18 cellular contexts compared by ENCODE assay signal in genomic region chr16:49675417-49675816, GRCh38.
"Had no signal": no experiment of that assay in that cellular context is flagged by ENCODE, and none has a peak within 500 bp of the region (broad histone marks: within the 10 kb centered on the region; RNA-seq: fewer than 3 reads in every experiment).

No MANE protein-coding gene starts in this region.

- H3K4me3 Mint-ChIP-seq: activated naive CD4-positive, alpha-beta T cell treated with anti-CD3 and anti-CD28 coated beads, Interleukin-2, amount 10 ng/mL, durations not matched to agents 7 days and 5 days; activated T-cell treated with anti-CD3 and anti-CD28 coated beads, Interleukin-2, amount 50 U/mL, for 4 hours; natural killer cell; stimulated activated naive B cell treated with anti-CD40 and anti-IgM and Interleukin-4, amounts not matched to agents 10 μg/mL and 1 μg/mL and 100 μg/mL, for 72 hours; type B pancreatic cell had no signal

- ATAC-seq: activated T-cell treated with anti-CD3 and anti-CD28 coated beads, Interleukin-2, amount 50 U/mL, for 4 hours; left lung; stimulated activated naive B cell treated with anti-CD40 and anti-IgM and Interleukin-4, amounts not matched to agents 10 μg/mL and 1 μg/mL and 100 μg/mL, for 72 hours had no signal

- H3K36me3 Mint-ChIP-seq: activated naive CD4-positive, alpha-beta T cell treated with anti-CD3 and anti-CD28 coated beads, Interleukin-2, amount 10 ng/mL, durations not matched to agents 7 days and 5 days; natural killer cell; stimulated activated naive B cell treated with anti-CD40 and anti-IgM and Interleukin-4, amounts not matched to agents 10 μg/mL and 1 μg/mL and 100 μg/mL, for 72 hours had no signal

- H3K4me1 ChIP-seq: left lung, parathyroid adenoma had no signal

- H2AFZ ChIP-seq: hepatocyte, parathyroid adenoma had no signal

- H3K9me3 Mint-ChIP-seq: activated naive CD4-positive, alpha-beta T cell treated with anti-CD3 and anti-CD28 coated beads, Interleukin-2, amount 10 ng/mL, durations not matched to agents 7 days and 5 days; activated T-cell treated with anti-CD3 and anti-CD28 coated beads, Interleukin-2, amount 50 U/mL, for 4 hours; natural killer cell; type B pancreatic cell had no signal

- H3K27me3 Mint-ChIP-seq: activated naive CD4-positive, alpha-beta T cell treated with anti-CD3 and anti-CD28 coated beads, Interleukin-2, amount 10 ng/mL, durations not matched to agents 7 days and 5 days; stimulated activated naive B cell treated with anti-CD40 and anti-IgM and Interleukin-4, amounts not matched to agents 10 μg/mL and 1 μg/mL and 100 μg/mL, for 72 hours; type B pancreatic cell had no signal

- H3K27ac Mint-ChIP-seq: activated naive CD4-positive, alpha-beta T cell treated with anti-CD3 and anti-CD28 coated beads, Interleukin-2, amount 10 ng/mL, durations not matched to agents 7 days and 5 days; natural killer cell; stimulated activated naive B cell treated with anti-CD40 and anti-IgM and Interleukin-4, amounts not matched to agents 10 μg/mL and 1 μg/mL and 100 μg/mL, for 72 hours; type B pancreatic cell had no signal

- H3K79me2 ChIP-seq: hepatocyte, parathyroid adenoma had no signal

- H3K9ac ChIP-seq: parathyroid adenoma had no signal

- H3K27me3 ChIP-seq: hepatocyte, left lung had no signal

- H3K4me1 Mint-ChIP-seq: activated naive CD4-positive, alpha-beta T cell treated with anti-CD3 and anti-CD28 coated beads, Interleukin-2, amount 10 ng/mL, durations not matched to agents 7 days and 5 days; natural killer cell; stimulated activated naive B cell treated with anti-CD40 and anti-IgM and Interleukin-4, amounts not matched to agents 10 μg/mL and 1 μg/mL and 100 μg/mL, for 72 hours had no signal

- H3K4me2 ChIP-seq: hepatocyte, smooth muscle cell had no signal

- DNase-seq: activated CD4-positive, alpha-beta T cell treated with anti-CD3 and anti-CD28 coated beads, Interleukin-2, amount 50 U/mL, for 48 hours; activated CD8-positive, alpha-beta memory T cell treated with anti-CD3 and anti-CD28 coated beads, Interleukin-2, amount 50 U/mL, for 48 hours; activated naive CD4-positive, alpha-beta T cell treated with anti-CD3 and anti-CD28 coated beads, Interleukin-2, amount 10 ng/mL, durations not matched to agents 7 days and 5 days; activated T-cell treated with anti-CD3 and anti-CD28 coated beads, Interleukin-2, amount 50 U/mL, for 4 hours; cortex of kidney; kidney glomerular epithelial cell; left lung; natural killer cell; stimulated activated CD4-positive, alpha-beta T cell treated with anti-CD3 and anti-CD28 coated beads, Interleukin-15, amount 100 ng/mL, for 24 hours; stimulated activated CD8-positive, alpha-beta memory T cell treated with anti-CD3 and anti-CD28 coated beads, Interleukin-4, amount 100 ng/mL, for 48 hours; stimulated activated naive B cell treated with anti-CD40 and anti-IgM and Interleukin-4, amounts not matched to agents 10 μg/mL and 1 μg/mL and 100 μg/mL, for 72 hours; T-helper 9 cell had no signal

- H3K36me3 ChIP-seq: left lung, thoracic aorta had no signal

- H3K9me3 ChIP-seq: thoracic aorta had no signal

- H3K4me3 ChIP-seq: hepatocyte, left lung, smooth muscle cell, thoracic aorta had no signal

- H3K27ac ChIP-seq: epithelial cell of prostate, hepatocyte, left lung, parathyroid adenoma, thoracic aorta had no signal
